ENCODE assay signal across 7 cellular contexts in genomic region chr10:72224191-72224590, GRCh38. TPM values are rescaled to one million over a fixed set of nuclear protein-coding genes. Genes with fewer than 3 reads are reported as not detected.
DNase-seq lines count a peak whose midpoint lies in the region; ATAC-seq and TF ChIP-seq lines count a peak whose summit lies in the region.
"Not testable (repeated sequence)": the region's sequence is repeated elsewhere in the genome, so short reads cannot be mapped to it uniquely, and the experiment has no call there.

No MANE protein-coding gene starts in this region.

- TF ChIP-seq POLR2A in esophagus muscularis mucosa (IDR thresholded peaks at IDR 0.05; ENCODE audit: low read depth) = not testable (repeated sequence)

- H4K91ac ChIP-seq in mesenchymal stem cell (ENCODE audit: low read length) = not testable (repeated sequence)

- POLR2A ChIA-PET in Panc1 (lab: Charles Lee) = not testable (repeated sequence)
- POLR2A ChIA-PET in activated CD8-positive, alpha-beta T cell treated with anti-CD3 and anti-CD28 coated beads for 36 hours (lab: Charles Lee) = interaction anchor here (1.2 kb wide), 1 partner anchor 73 kb away, joined by 3 read pairs; no protein-coding TSS in a partner anchor

- in situ Hi-C loops in Panc1 (cut with HindIII; ENCODE audit: low pct_unique_long_range_greater_than_20kb, low sequenced_read_pairs) = not testable (repeated sequence)

- not testable (repeated sequence) for H4K8ac ChIP-seq in mesenchymal stem cell (ENCODE audit: low read length)

- not testable (repeated sequence) for H3K23ac ChIP-seq in mesenchymal stem cell (ENCODE audit: low read length in 2 of 2)

- not testable (repeated sequence) for TF ChIP-seq EP300 in esophagus muscularis mucosa (IDR thresholded peaks at IDR 0.05)

- H3K27me3 ChIP-seq in Panc1 (ENCODE audit: control insufficient read depth, insufficient read depth, low read length); esophagus muscularis mucosa; mesenchymal stem cell (ENCODE audit: control insufficient read depth in 1 of 2, insufficient read depth in 1 of 2, low read length in 2 of 2); parathyroid adenoma (ENCODE audit: control insufficient read depth, insufficient read depth, low read length): not testable (repeated sequence)

- H3K27ac Mint-ChIP-seq in activated CD8-positive, alpha-beta T cell treated with anti-CD3 and anti-CD28 coated beads for 36 hours = peak overlapping the region; percentile 91
- H3K27ac Mint-ChIP-seq in activated naive CD8-positive, alpha-beta T cell treated with anti-CD3 and anti-CD28 coated beads, Interleukin-2, amount 50 U/mL, for 24 hours = peak overlapping the region; percentile 86

- BruUV-seq in Panc1 (replicated peaks; lab: Mats Ljungman, UMichigan) = not testable (repeated sequence)

- peaks cover 51% of the 10 kb centered on the region for H3K4me1 Mint-ChIP-seq in activated CD8-positive, alpha-beta T cell treated with anti-CD3 and anti-CD28 coated beads for 36 hours (ENCODE audit: low read depth)
- H3K4me1 Mint-ChIP-seq in activated naive CD8-positive, alpha-beta T cell treated with anti-CD3 and anti-CD28 coated beads, Interleukin-2, amount 50 U/mL, for 24 hours = peaks cover 63% of the 10 kb centered on the region

- H3K18ac ChIP-seq in mesenchymal stem cell (ENCODE audit: low read depth in 1 of 2, low read length in 2 of 2) = not testable (repeated sequence)

- 90% methylated on average over 6 of the region's 6 CpGs for WGBS in esophagus muscularis mucosa
- 100% methylated on average over 6 of the region's 6 CpGs for WGBS in mesenchymal stem cell

- peaks cover 17% of the 10 kb centered on the region for H3K79me1 ChIP-seq in mesenchymal stem cell (replicated peaks; ENCODE audit: low read length, poor library complexity, severe bottlenecking)

- H3K4me2 ChIP-seq in mesenchymal stem cell (ENCODE audit: low read length, poor library complexity, severe bottlenecking); parathyroid adenoma (ENCODE audit: low read length): not testable (repeated sequence)

- H3K79me2 ChIP-seq in parathyroid adenoma = peaks cover 27% of the 10 kb centered on the region

- peak overlapping the region; percentile 84; the same call in 1 of the 2 replicates for H3K27ac ChIP-seq in Panc1 (ENCODE audit: low read length)
- H3K27ac ChIP-seq in esophagus muscularis mucosa (replicated peaks in 1 of 4) = peak overlapping the region; percentile 65 to 79 (median 72)
- H3K27ac ChIP-seq in mesenchymal stem cell (ENCODE audit: low read length, poor library complexity, severe bottlenecking) = not testable (repeated sequence)
- H3K27ac ChIP-seq in parathyroid adenoma = peak overlapping the region; percentile 67
- H3K27ac ChIP-seq in substantia nigra (ENCODE audit: low read depth, low read length, poor library complexity, severe bottlenecking) = peak overlapping the region; percentile 71

- not testable (repeated sequence) for H3K4ac ChIP-seq in mesenchymal stem cell (ENCODE audit: low read depth in 1 of 2, low read length in 2 of 2)

- H2BK12ac ChIP-seq in mesenchymal stem cell (ENCODE audit: low read length in 2 of 2) = not testable (repeated sequence)

- H3K36me3 Mint-ChIP-seq in activated CD8-positive, alpha-beta T cell treated with anti-CD3 and anti-CD28 coated beads for 36 hours (ENCODE audit: low read depth) = peaks cover 40% of the 10 kb centered on the region
- H3K36me3 Mint-ChIP-seq in activated naive CD8-positive, alpha-beta T cell treated with anti-CD3 and anti-CD28 coated beads, Interleukin-2, amount 50 U/mL, for 24 hours (ENCODE audit: low read depth) = peaks cover 34% of the 10 kb centered on the region

- not testable (repeated sequence) for H3K4me3 ChIP-seq in Panc1 (ENCODE audit: low read depth in 2 of 2, low read length in 2 of 2); esophagus muscularis mucosa; mesenchymal stem cell (ENCODE audit: insufficient read depth in 1 of 2, low read depth in 1 of 2, low read length in 2 of 2); parathyroid adenoma (ENCODE audit: low read depth, low read length)

- not testable (repeated sequence) for H2AFZ ChIP-seq in mesenchymal stem cell (ENCODE audit: low read depth, low read length); parathyroid adenoma

- ATAC-seq in Panc1; activated CD8-positive, alpha-beta T cell treated with anti-CD3 and anti-CD28 coated beads for 36 hours; activated naive CD8-positive, alpha-beta T cell treated with anti-CD3 and anti-CD28 coated beads, Interleukin-2, amount 50 U/mL, for 24 hours: not testable (repeated sequence)

- H2BK5ac ChIP-seq in mesenchymal stem cell (ENCODE audit: low read depth, low read length, poor library complexity, severe bottlenecking) = not testable (repeated sequence)

- H3K27me3 Mint-ChIP-seq in activated CD8-positive, alpha-beta T cell treated with anti-CD3 and anti-CD28 coated beads for 36 hours; activated naive CD8-positive, alpha-beta T cell treated with anti-CD3 and anti-CD28 coated beads, Interleukin-2, amount 50 U/mL, for 24 hours: not testable (repeated sequence)

- not testable (repeated sequence) for H3K36me3 ChIP-seq in Panc1 (ENCODE audit: control insufficient read depth, insufficient read depth, low read length); parathyroid adenoma (ENCODE audit: control insufficient read depth, insufficient read depth, low read length)
- H3K36me3 ChIP-seq in esophagus muscularis mucosa (peaks cover 0 to 46% (median 34%) of the 10 kb centered on the region in 4 donors), mesenchymal stem cell (ENCODE audit: control insufficient read depth in 1 of 2, insufficient read depth in 2 of 2, low read depth in 1 of 2, low read length in 2 of 2) (peaks cover 14 to 26% of the 10 kb centered on the region in 2 experiments)

- not testable (repeated sequence) for H2AK5ac ChIP-seq in mesenchymal stem cell (ENCODE audit: low read length, severe bottlenecking)

- H3K9me3 ChIP-seq in Panc1 (ENCODE audit: control insufficient read depth, insufficient read depth, low read depth, low read length); esophagus muscularis mucosa; mesenchymal stem cell (ENCODE audit: control insufficient read depth, low read length); parathyroid adenoma (ENCODE audit: control insufficient read depth, low read length): not testable (repeated sequence)

- H2BK15ac ChIP-seq in mesenchymal stem cell (ENCODE audit: low read depth, poor library complexity, severe bottlenecking) = not testable (repeated sequence)

- intact Hi-C loops in Panc1 (cut with micrococcal nuclease; ENCODE audit: unreplicated experiment); activated CD8-positive, alpha-beta T cell treated with anti-CD3 and anti-CD28 coated beads for 36 hours (cut with micrococcal nuclease): not testable (repeated sequence)
- intact Hi-C loops in esophagus muscularis mucosa (cut with DNase I) = loop anchor here (5.0 to 10.0 kb wide), 2 partner anchors 113 to 269 kb away; no protein-coding TSS in a partner anchor

- not testable (repeated sequence) for H2BK120ac ChIP-seq in mesenchymal stem cell (ENCODE audit: low read depth, low read length)

- peak overlapping the region; percentile 75 for H3K9ac ChIP-seq in mesenchymal stem cell (ENCODE audit: low read length)
- H3K9ac ChIP-seq in parathyroid adenoma = not testable (repeated sequence)

- TF ChIP-seq CTCF in Panc1 (IDR thresholded peaks at IDR 0.05); activated CD8-positive, alpha-beta T cell treated with anti-CD3 and anti-CD28 coated beads for 36 hours (IDR thresholded peaks at IDR 0.05); esophagus muscularis mucosa (IDR thresholded peaks at IDR 0.05); parathyroid adenoma (IDR thresholded peaks at IDR 0.05): not testable (repeated sequence)

- CTCF ChIA-PET in Panc1 (lab: Charles Lee) = not testable (repeated sequence)
- CTCF ChIA-PET in activated CD8-positive, alpha-beta T cell treated with anti-CD3 and anti-CD28 coated beads for 36 hours (lab: Charles Lee) = interaction anchor here (0.6 to 4.2 kb wide), 22 partner anchors 9 to 176 kb away, joined by 3 to 40 read pairs (median 5); no protein-coding TSS in a partner anchor

- H3K9me3 Mint-ChIP-seq in activated CD8-positive, alpha-beta T cell treated with anti-CD3 and anti-CD28 coated beads for 36 hours; activated naive CD8-positive, alpha-beta T cell treated with anti-CD3 and anti-CD28 coated beads, Interleukin-2, amount 50 U/mL, for 24 hours: not testable (repeated sequence)

- not testable (repeated sequence) for H3K14ac ChIP-seq in mesenchymal stem cell (ENCODE audit: low read length in 2 of 2)

- DNase-seq in Panc1 (ENCODE audit: low read depth, low spot score); activated CD8-positive, alpha-beta T cell treated with anti-CD3 and anti-CD28 coated beads for 36 hours; activated naive CD8-positive, alpha-beta T cell treated with anti-CD3 and anti-CD28 coated beads, Interleukin-2, amount 50 U/mL, for 24 hours; esophagus muscularis mucosa (ENCODE audit: extremely low spot score); mesenchymal stem cell; substantia nigra (lab: John Stamatoyannopoulos, UW): not testable (repeated sequence)

- not testable (repeated sequence) for H3K4me3 Mint-ChIP-seq in activated CD8-positive, alpha-beta T cell treated with anti-CD3 and anti-CD28 coated beads for 36 hours
- H3K4me3 Mint-ChIP-seq in activated naive CD8-positive, alpha-beta T cell treated with anti-CD3 and anti-CD28 coated beads, Interleukin-2, amount 50 U/mL, for 24 hours = peak overlapping the region; percentile 40

- H3K4me1 ChIP-seq in Panc1 (ENCODE audit: control insufficient read depth, insufficient read depth, low read length) = peaks cover 19% of the 10 kb centered on the region
- H3K4me1 ChIP-seq in esophagus muscularis mucosa = peaks cover 39 to 81% (median 71%) of the 10 kb centered on the region in 4 donors
- not testable (repeated sequence) for H3K4me1 ChIP-seq in mesenchymal stem cell (ENCODE audit: control insufficient read depth, insufficient read depth, low read depth, low read length)
- peaks cover 25% of the 10 kb centered on the region for H3K4me1 ChIP-seq in parathyroid adenoma

RNA-seq across cellular contexts. Expression of gene ASCC1, which starts 8.1 kb away (rescaled TPM):
- total RNA-seq in Panc1 (2021; ENCODE audit: unreplicated experiment) (114 TPM), esophagus muscularis mucosa (10 to 100 TPM; 23.5 to 37.8 (median 29.8) TPM)
- 72.9 TPM for polyA plus RNA-seq in Panc1 (2012; ENCODE audit: insufficient read length)
- 10 to 100 TPM; 61.6 to 66.2 TPM for total RNA-seq in activated CD8-positive, alpha-beta T cell treated with anti-CD3 and anti-CD28 coated beads for 36 hours
- 36.0 TPM for polyA plus RNA-seq in mesenchymal stem cell (2013, experiment 1 of 2)
- 36.1 TPM for polyA plus RNA-seq in mesenchymal stem cell (2013, experiment 2 of 2)

RNA-seq across cellular contexts. Expression of gene ANAPC16, which starts 8.4 kb away (rescaled TPM):
- 110 TPM for total RNA-seq in Panc1 (2021; ENCODE audit: unreplicated experiment)
- polyA plus RNA-seq in Panc1 (2012; ENCODE audit: insufficient read length) = 77.2 TPM
- total RNA-seq in activated CD8-positive, alpha-beta T cell treated with anti-CD3 and anti-CD28 coated beads for 36 hours = 100 to 1,000 TPM in 1 of 2 experiments, 10 to 100 TPM in 1; 94.6 to 101 TPM
- total RNA-seq in esophagus muscularis mucosa = 100 to 1,000 TPM; 106 to 157 (median 143) TPM
- 63.6 TPM for polyA plus RNA-seq in mesenchymal stem cell (2013, experiment 1 of 2)
- 65.1 TPM for polyA plus RNA-seq in mesenchymal stem cell (2013, experiment 2 of 2)

RNA-seq across cellular contexts. Expression of gene DDIT4, which starts 49.5 kb away (rescaled TPM):
- total RNA-seq in Panc1 (2021; ENCODE audit: unreplicated experiment) (157 TPM), esophagus muscularis mucosa (100 to 1,000 TPM in 3 of 4 donors, 10 to 100 TPM in 1; 77.4 to 247 (median 146) TPM)
- 344 TPM for polyA plus RNA-seq in Panc1 (2012; ENCODE audit: insufficient read length)
- 1,000 to 10,000 TPM; 1,071 to 1,096 TPM for total RNA-seq in activated CD8-positive, alpha-beta T cell treated with anti-CD3 and anti-CD28 coated beads for 36 hours
- 109 TPM for polyA plus RNA-seq in mesenchymal stem cell (2013, experiment 1 of 2)
- 107 TPM for polyA plus RNA-seq in mesenchymal stem cell (2013, experiment 2 of 2)
